In genomic region chr2:112583497-112584133, GRCh38 we compare ENCODE assay signal across 8 cellular contexts. TPM values are rescaled to one million over a fixed set of nuclear protein-coding genes. Genes with fewer than 3 reads are reported as not detected.
DNase-seq lines count a peak whose midpoint lies in the region; ATAC-seq and TF ChIP-seq lines count a peak whose summit lies in the region.

No MANE protein-coding gene starts in this region.

- H3K9me2 ChIP-seq in PC-9 (ENCODE audit: insufficient read depth), result no peaks in the 10 kb centered on the region

- H4K20me1 ChIP-seq in PC-9 (ENCODE audit: insufficient read depth), result no peaks in the 10 kb centered on the region

- no peaks in the 10 kb centered on the region for H3K27me3 Mint-ChIP-seq in memory B cell

- H3K9me3 ChIP-seq in PC-9 (ENCODE audit: insufficient read depth, low read depth), result no peaks in the 10 kb centered on the region

- H3K9me3 Mint-ChIP-seq in memory B cell, result no peaks in the 10 kb centered on the region

- CTCF ChIA-PET in PC-9 (lab: Charles Lee), result interaction anchor here (0.7 to 0.8 kb wide), 2 partner anchors 358 to 607 kb away, joined by 3 to 4 read pairs; no protein-coding TSS in a partner anchor

- H3K27me3 ChIP-seq in PC-9 (ENCODE audit: insufficient read depth, low read depth), result no peaks in the 10 kb centered on the region

- H3K36me3 ChIP-seq in PC-9 (ENCODE audit: low read depth) (no peaks in the 10 kb centered on the region; the same call in 1 of the 2 replicates), urinary bladder (ENCODE audit: insufficient read depth) (no peaks in the 10 kb centered on the region)

- peak overlapping the region; percentile 95 for H2AFZ ChIP-seq in PC-9

- TF ChIP-seq CTCF in PC-9 (conservative IDR thresholded peaks at IDR 0.05) (0 out of 2 replicates have a peak, but pooled peaks have one; percentile 10), choroid plexus epithelial cell (conservative IDR thresholded peaks at IDR 0.05; ENCODE audit: low read depth, low read length) (no peak)

- peaks cover 24% of the 10 kb centered on the region for H3K4me1 Mint-ChIP-seq in memory B cell

- H3K27ac ChIP-seq in PC-9, result peak overlapping the region; percentile 92
- H3K27ac ChIP-seq in urinary bladder (ENCODE audit: low read depth), result peak overlapping the region; percentile 86

- H3K79me2 ChIP-seq in PC-9 (ENCODE audit: low read depth), result peaks cover 24% of the 10 kb centered on the region

- H3K4me2 ChIP-seq in PC-9, result peak overlapping the region; percentile 89

- H3K4me1 ChIP-seq in PC-9 (replicated peaks; ENCODE audit: insufficient read depth) (peaks cover 24% of the 10 kb centered on the region), urinary bladder (ENCODE audit: insufficient read depth) (peaks cover 2% of the 10 kb centered on the region)

- H3K36me3 Mint-ChIP-seq in memory B cell, result peaks cover 15% of the 10 kb centered on the region

- peak overlapping the region; percentile 99 for H3K27ac Mint-ChIP-seq in memory B cell

- BruUV-seq in PC-9 (replicated peaks; lab: Mats Ljungman, UMichigan), result no TSS peak

- H3K4me3 ChIP-seq in PC-9 (peak overlapping the region; percentile 91), choroid plexus epithelial cell (ENCODE audit: low read depth, low read length) (peak overlapping the region; percentile 89), urinary bladder (ENCODE audit: low read depth, low read length) (peak overlapping the region; percentile 52)

- POLR2A ChIA-PET in PC-9 (lab: Charles Lee; ENCODE audit: unreplicated experiment), result interaction anchor here (0.6 to 1.0 kb wide), 2 partner anchors 42 to 529 kb away, joined by 3 to 4 read pairs; no protein-coding TSS in a partner anchor

- DNase-seq in NCI-H748 (lab: John Stamatoyannopoulos, UW; ENCODE audit: unreplicated experiment) (peak; percentile 53), NCI-H748 treated with DMSO at 0.1 percent for 48 hours (lab: John Stamatoyannopoulos, UW) (no peak), PC-9 (no peak), choroid plexus epithelial cell (ENCODE audit: low read depth) (peak; percentile 25), memory B cell (ENCODE audit: low spot score in 2 of 2) (no peak), activated gamma-delta T cell (lab: John Stamatoyannopoulos, UW) (no peak)

- H3K4me3 Mint-ChIP-seq in memory B cell, result peak overlapping the region; percentile 98

- peaks cover 52% of the 10 kb centered on the region for H3F3A ChIP-seq in PC-9 (ENCODE audit: insufficient read depth, low read depth)

- 35% methylated on average over 19 of the region's 19 CpGs for WGBS in urinary bladder

- ATAC-seq in memory B cell (ENCODE audit: low read depth), result no peak
- ATAC-seq in HG03378 (IDR thresholded peaks at IDR 0.05; ENCODE audit: unreplicated experiment), result no peak

- intact Hi-C loops in PC-9 (cut with micrococcal nuclease; ENCODE audit: unreplicated experiment), result loop anchor here (1.0 to 5.0 kb wide), 6 partner anchors 62 to 696 kb away; partner anchors contain the start of genes SLC20A1 and TMEM87B

RNA-seq across cellular contexts. Expression of gene CHCHD5, which starts 0.8 kb away (rescaled TPM):
- total RNA-seq in PC-9 (2021), result 38.4 and 64.3 TPM in 2 replicates
- total RNA-seq in urinary bladder, result 3.4 TPM
- 46.0 TPM for polyA plus RNA-seq in urinary bladder

RNA-seq across cellular contexts. Expression of gene POLR1B, which starts 41.4 kb away (rescaled TPM):
- total RNA-seq in PC-9 (2021) (27.7 and 30.0 TPM in 2 replicates), urinary bladder (19.6 TPM)
- polyA plus RNA-seq in urinary bladder, result 6.4 TPM

Comparison
In these comparisons a context has a peak if more than half of its experiments do, and no peak if none do; other contexts are left out.
1. DNase-seq: peak in NCI-H748 (single experiment) and choroid plexus epithelial cell (single experiment); none in NCI-H748 treated with DMSO at 0.1 percent for 48 hours (single experiment), PC-9 (0 of 2), memory B cell (0 of 2) and activated gamma-delta T cell (single experiment).
2. Peak in every context shown above with its lines, with median percentiles within 50 percentile points of each other: H3K4me3 ChIP-seq.